ENCODE assay signal across 1 cellular context in genomic region chr5:131379071-131379538, GRCh38.
TF ChIP-seq lines count a peak whose summit lies in the region.

No MANE protein-coding gene starts in this region.

TF ChIP-seq in K562, 482 proteins besides CTCF, POLR2A, EP300 and RAD21 (continued from another document and continues in another):
- no peak for TF ChIP-seq CREB5 (CRISPR knock-in tag; IDR thresholded peaks at IDR 0.05)
- TF ChIP-seq SMARCE1 (IDR thresholded peaks at IDR 0.05), result no peak
- TF ChIP-seq HINFP (tag; conservative IDR thresholded peaks at IDR 0.05; ENCODE audit: low read depth), result no peak
- no peak for TF ChIP-seq BRD4 (IDR thresholded peaks at IDR 0.05)
- no peak for TF ChIP-seq ZNF583 (CRISPR knock-in tag; IDR thresholded peaks at IDR 0.05)
- TF ChIP-seq RBM22 (IDR thresholded peaks at IDR 0.05; ENCODE audit: low read depth, low read length, poor library complexity, severe bottlenecking), result no peak
- no peak for TF ChIP-seq ZFP91 (CRISPR knock-in tag; IDR thresholded peaks at IDR 0.05)
- no peak for TF ChIP-seq SMAD3 (CRISPR knock-in tag; conservative IDR thresholded peaks at IDR 0.05)
- no peak for TF ChIP-seq CCAR2 (IDR thresholded peaks at IDR 0.05; ENCODE audit: low read depth, low read length)
- no peak for TF ChIP-seq PCBP2 (IDR thresholded peaks at IDR 0.05; ENCODE audit: low read depth, low read length, poor library complexity, severe bottlenecking)
- TF ChIP-seq FOXP1 (CRISPR knock-in tag; IDR thresholded peaks at IDR 0.05), result no peak
- TF ChIP-seq ZNF639 (CRISPR knock-in tag; conservative IDR thresholded peaks at IDR 0.05 in 1 of 2, IDR thresholded peaks at IDR 0.05 in 1 of 2), result no peak; a peak in 1 of 4 replicates
- no peak for TF ChIP-seq ZNF253 (CRISPR knock-in tag; conservative IDR thresholded peaks at IDR 0.05)
- TF ChIP-seq CHAMP1 (IDR thresholded peaks at IDR 0.05), result no peak
- TF ChIP-seq ZNF717 (CRISPR knock-in tag; IDR thresholded peaks at IDR 0.05), result no peak
- TF ChIP-seq CHD1 (IDR thresholded peaks at IDR 0.05; ENCODE audit: low read length), result no peak
- peak in 1 of 2 experiments; percentile 41 for TF ChIP-seq AFF1 (IDR thresholded peaks at IDR 0.05; ENCODE audit: low read depth in 1 of 2, partially characterized antibody in 2 of 2)
- no peak for TF ChIP-seq ZNF133 (CRISPR knock-in tag; IDR thresholded peaks at IDR 0.05)
- TF ChIP-seq MYNN (IDR thresholded peaks at IDR 0.05), result no peak
- no peak for TF ChIP-seq MYNN (CRISPR knock-in tag; IDR thresholded peaks at IDR 0.05)
- TF ChIP-seq MGA (IDR thresholded peaks at IDR 0.05), result peak; percentile 45
- TF ChIP-seq LEF1 (IDR thresholded peaks at IDR 0.05), result no peak
- TF ChIP-seq ZNF175 (CRISPR knock-in tag; IDR thresholded peaks at IDR 0.05; ENCODE audit: low read depth), result no peak
- TF ChIP-seq HNRNPUL1 (IDR thresholded peaks at IDR 0.05; ENCODE audit: low read length), result no peak
- no peak for TF ChIP-seq ETV6 (IDR thresholded peaks at IDR 0.05; ENCODE audit: borderline replicate concordance in 1 of 2, low read depth in 2 of 2, low read length in 1 of 2)
- no peak for TF ChIP-seq ETV6 (CRISPR knock-in tag; IDR thresholded peaks at IDR 0.05; ENCODE audit: borderline replicate concordance)
- TF ChIP-seq NR4A1 (CRISPR knock-in tag; IDR thresholded peaks at IDR 0.05), result no peak
- TF ChIP-seq NR4A1 (tag; IDR thresholded peaks at IDR 0.05), result no peak
- no peak for TF ChIP-seq SREBF2 (CRISPR knock-in tag; IDR thresholded peaks at IDR 0.05)
- TF ChIP-seq ZFX (CRISPR knock-in tag; IDR thresholded peaks at IDR 0.05), result peak; percentile 34; the same call in 1 of the 2 replicates
- TF ChIP-seq RCOR1 (IDR thresholded peaks at IDR 0.05; ENCODE audit: borderline replicate concordance in 1 of 2, low read depth in 2 of 2, low read length in 2 of 2), result no peak
- no peak for TF ChIP-seq ZNF57 (CRISPR knock-in tag; IDR thresholded peaks at IDR 0.05)
- TF ChIP-seq ASH1L (IDR thresholded peaks at IDR 0.05; ENCODE audit: borderline replicate concordance, low read depth, partially characterized antibody), result no peak
- TF ChIP-seq ESRRA (IDR thresholded peaks at IDR 0.05; ENCODE audit: borderline replicate concordance, low read depth), result no peak
